ENCODE assay signal across 29 cellular contexts in the genomic region with DNA sequence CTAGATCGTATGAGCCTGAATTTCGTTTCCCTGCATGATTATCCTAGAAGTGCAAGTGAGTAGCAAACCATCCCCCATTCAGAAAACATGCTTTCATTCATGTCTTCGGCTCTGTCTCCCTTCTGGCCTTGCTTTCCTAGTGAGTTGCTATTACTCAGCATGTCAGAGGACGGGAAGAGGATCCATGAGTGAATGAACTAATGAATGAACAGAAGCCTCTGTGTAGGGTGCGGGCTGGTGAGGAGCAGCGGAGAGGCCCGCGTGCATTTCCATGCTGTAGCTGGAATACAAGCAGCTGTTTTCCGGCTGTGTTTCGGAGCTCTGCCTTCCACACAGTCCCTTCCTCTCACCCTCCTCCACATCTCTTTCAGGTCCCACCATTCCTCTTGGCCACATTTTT.
"Had no signal": no experiment of that assay in that cellular context is flagged by ENCODE, and none has a peak within 500 bp of the region (broad histone marks: within the 10 kb centered on the region; RNA-seq: fewer than 3 reads in every experiment).

No MANE protein-coding gene starts in this region.

- H3K4me1 ChIP-seq: colonic mucosa, upper lobe of right lung had no signal

- H3K36me3 ChIP-seq: adrenal gland, colonic mucosa, gastroesophageal sphincter, thyroid gland, upper lobe of right lung had no signal

- H3K27ac Mint-ChIP-seq: activated B cell treated with CpG ODN at 0.5 μM for 24 hours; activated CD8-positive, alpha-beta memory T cell treated with anti-CD3 and anti-CD28 coated beads, Interleukin-2, amount 10 ng/mL, durations not matched to agents 7 days and 5 days; activated CD8-positive, alpha-beta T cell treated with anti-CD3 and anti-CD28 coated beads, Interleukin-2, amount 10 ng/mL, durations not matched to agents 7 days and 5 days; activated naive CD4-positive, alpha-beta T cell treated with anti-CD3 and anti-CD28 coated beads, Interleukin-2, amount 50 U/mL, for 72 hours; naive B cell; T-helper 1 cell treated with Interleukin-12 subunit alpha and Interleukin-12 subunit beta and Interleukin-4 antibody, amounts not matched to agents 30 μg/mL and 1 μg/mL, for 36 hours had no signal

- H3K9me3 Mint-ChIP-seq: activated B cell treated with CpG ODN at 0.5 μM for 24 hours; activated naive CD4-positive, alpha-beta T cell treated with anti-CD3 and anti-CD28 coated beads, Interleukin-2, amount 50 U/mL, for 72 hours; T-helper 1 cell treated with Interleukin-12 subunit alpha and Interleukin-12 subunit beta and Interleukin-4 antibody, amounts not matched to agents 30 μg/mL and 1 μg/mL, for 36 hours had no signal

- H3K4me3 ChIP-seq: adrenal gland, body of pancreas, colonic mucosa, gastroesophageal sphincter, hepatocyte, skin epidermis, thyroid gland, upper lobe of right lung had no signal

- H3K4me1 Mint-ChIP-seq: activated B cell treated with CpG ODN at 0.5 μM for 24 hours, naive B cell had no signal

- H3K27me3 Mint-ChIP-seq: activated B cell treated with CpG ODN at 0.5 μM for 24 hours; activated CD8-positive, alpha-beta memory T cell treated with anti-CD3 and anti-CD28 coated beads, Interleukin-2, amount 10 ng/mL, durations not matched to agents 7 days and 5 days; naive B cell had no signal

- H3K9me3 ChIP-seq: adrenal gland, body of pancreas, colonic mucosa, gastroesophageal sphincter, thyroid gland, upper lobe of right lung had no signal

- H3K27me3 ChIP-seq: adrenal gland, body of pancreas, colonic mucosa, dorsolateral prefrontal cortex, gastroesophageal sphincter, hepatocyte, thyroid gland, upper lobe of right lung had no signal

- H3K27ac ChIP-seq: adrenal gland, body of pancreas, colonic mucosa, gastroesophageal sphincter, hepatocyte, skin epidermis, thyroid gland, upper lobe of right lung had no signal

- ATAC-seq: activated CD8-positive, alpha-beta memory T cell treated with anti-CD3 and anti-CD28 coated beads, Interleukin-2, amount 10 ng/mL, durations not matched to agents 7 days and 5 days; activated CD8-positive, alpha-beta T cell treated with anti-CD3 and anti-CD28 coated beads, Interleukin-2, amount 10 ng/mL, durations not matched to agents 7 days and 5 days; activated naive CD4-positive, alpha-beta T cell treated with anti-CD3 and anti-CD28 coated beads, Interleukin-2, amount 50 U/mL, for 72 hours; body of pancreas; gastroesophageal sphincter; left colon; right cardiac atrium; stimulated activated naive CD8-positive, alpha-beta T cell treated with anti-CD3 and anti-CD28 coated beads, Interleukin-15, Interleukin-2, amounts not matched to agents 100 U/mL and 50 U/mL, for 24 hours; upper lobe of right lung had no signal

- H3K4me3 Mint-ChIP-seq: activated B cell treated with CpG ODN at 0.5 μM for 24 hours; activated CD8-positive, alpha-beta memory T cell treated with anti-CD3 and anti-CD28 coated beads, Interleukin-2, amount 10 ng/mL, durations not matched to agents 7 days and 5 days; activated CD8-positive, alpha-beta T cell treated with anti-CD3 and anti-CD28 coated beads, Interleukin-2, amount 10 ng/mL, durations not matched to agents 7 days and 5 days; naive B cell; T-helper 1 cell treated with Interleukin-12 subunit alpha and Interleukin-12 subunit beta and Interleukin-4 antibody, amounts not matched to agents 30 μg/mL and 1 μg/mL, for 36 hours had no signal

- DNase-seq: activated B cell treated with CpG ODN at 0.5 μM for 24 hours; activated CD8-positive, alpha-beta memory T cell treated with anti-CD3 and anti-CD28 coated beads, Interleukin-2, amount 10 ng/mL, durations not matched to agents 7 days and 5 days; activated CD8-positive, alpha-beta T cell treated with anti-CD3 and anti-CD28 coated beads, Interleukin-2, amount 10 ng/mL, durations not matched to agents 7 days and 5 days; activated naive CD4-positive, alpha-beta T cell; activated T-cell treated with anti-CD3 and anti-CD28 coated beads, Interleukin-2, amount 50 U/mL, for 48 hours; aorta; body of pancreas; cerebellar nuclear complex; colonic mucosa; effector memory CD4-positive, alpha-beta T cell; kidney; left colon; mammary epithelial cell; naive B cell; right cardiac atrium; stimulated activated CD4-positive, alpha-beta T cell treated with anti-CD3 and anti-CD28 coated beads, Interleukin-12 subunit alpha, Interleukin-12 subunit beta, amount 100 ng/mL, for 4 hours; stimulated activated CD4-positive, alpha-beta T cell treated with anti-CD3 and anti-CD28 coated beads, Interleukin-4, amount 100 ng/mL, for 1 hour; stimulated activated naive CD8-positive, alpha-beta T cell treated with anti-CD3 and anti-CD28 coated beads, Interleukin-15, Interleukin-2, amounts not matched to agents 100 U/mL and 50 U/mL, for 24 hours; SW 1271; T1000; thyroid gland; upper lobe of right lung had no signal
